ENCODE assay signal across 1 cellular context in the genomic region with DNA sequence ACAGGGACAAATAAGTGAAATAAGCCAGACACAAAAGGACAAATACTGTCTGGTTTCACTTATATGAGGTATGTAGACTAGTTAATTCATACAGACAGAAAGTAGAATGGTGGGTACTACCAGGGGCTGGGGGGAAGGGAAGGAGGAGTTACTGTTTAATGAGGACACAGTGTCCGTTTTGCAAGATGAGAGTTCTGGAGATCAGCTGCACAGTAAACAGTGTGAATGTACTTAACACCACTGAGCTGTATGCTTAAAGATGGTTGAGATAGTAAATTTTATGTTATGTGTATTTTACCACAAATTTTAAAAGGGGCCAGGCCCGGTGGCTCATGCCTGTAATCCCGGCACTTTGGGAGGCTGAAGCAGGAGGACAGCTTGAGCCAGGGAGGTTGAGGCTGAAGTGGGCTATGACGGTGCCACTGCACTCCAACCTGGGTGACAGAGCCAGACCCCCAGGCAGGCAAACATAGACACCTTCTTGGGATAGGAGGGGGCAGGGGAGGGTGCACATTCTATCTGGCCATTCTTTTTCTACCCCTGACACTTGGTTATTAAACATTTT.
TF ChIP-seq lines count a peak whose summit lies in the region.

No MANE protein-coding gene starts in this region.

TF ChIP-seq in HepG2, 621 proteins besides CTCF, POLR2A, EP300 and RAD21 (continued from another document):
- TF ChIP-seq, protein P1, sequence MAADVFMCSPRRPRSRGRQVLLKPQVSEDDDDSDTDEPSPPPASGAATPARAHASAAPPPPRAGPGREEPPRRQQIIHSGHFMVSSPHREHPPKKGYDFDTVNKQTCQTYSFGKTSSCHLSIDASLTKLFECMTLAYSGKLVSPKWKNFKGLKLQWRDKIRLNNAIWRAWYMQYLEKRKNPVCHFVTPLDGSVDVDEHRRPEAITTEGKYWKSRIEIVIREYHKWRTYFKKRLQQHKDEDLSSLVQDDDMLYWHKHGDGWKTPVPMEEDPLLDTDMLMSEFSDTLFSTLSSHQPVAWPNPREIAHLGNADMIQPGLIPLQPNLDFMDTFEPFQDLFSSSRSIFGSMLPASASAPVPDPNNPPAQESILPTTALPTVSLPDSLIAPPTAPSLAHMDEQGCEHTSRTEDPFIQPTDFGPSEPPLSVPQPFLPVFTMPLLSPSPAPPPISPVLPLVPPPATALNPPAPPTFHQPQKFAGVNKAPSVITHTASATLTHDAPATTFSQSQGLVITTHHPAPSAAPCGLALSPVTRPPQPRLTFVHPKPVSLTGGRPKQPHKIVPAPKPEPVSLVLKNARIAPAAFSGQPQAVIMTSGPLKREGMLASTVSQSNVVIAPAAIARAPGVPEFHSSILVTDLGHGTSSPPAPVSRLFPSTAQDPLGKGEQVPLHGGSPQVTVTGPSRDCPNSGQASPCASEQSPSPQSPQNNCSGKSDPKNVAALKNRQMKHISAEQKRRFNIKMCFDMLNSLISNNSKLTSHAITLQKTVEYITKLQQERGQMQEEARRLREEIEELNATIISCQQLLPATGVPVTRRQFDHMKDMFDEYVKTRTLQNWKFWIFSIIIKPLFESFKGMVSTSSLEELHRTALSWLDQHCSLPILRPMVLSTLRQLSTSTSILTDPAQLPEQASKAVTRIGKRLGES (CRISPR knock-in tag; IDR thresholded peaks at IDR 0.05; ENCODE audit: borderline replicate concordance), result no peak
- TF ChIP-seq HHEX (CRISPR knock-in tag; IDR thresholded peaks at IDR 0.05), result peak; percentile 91
- TF ChIP-seq, protein P2, sequence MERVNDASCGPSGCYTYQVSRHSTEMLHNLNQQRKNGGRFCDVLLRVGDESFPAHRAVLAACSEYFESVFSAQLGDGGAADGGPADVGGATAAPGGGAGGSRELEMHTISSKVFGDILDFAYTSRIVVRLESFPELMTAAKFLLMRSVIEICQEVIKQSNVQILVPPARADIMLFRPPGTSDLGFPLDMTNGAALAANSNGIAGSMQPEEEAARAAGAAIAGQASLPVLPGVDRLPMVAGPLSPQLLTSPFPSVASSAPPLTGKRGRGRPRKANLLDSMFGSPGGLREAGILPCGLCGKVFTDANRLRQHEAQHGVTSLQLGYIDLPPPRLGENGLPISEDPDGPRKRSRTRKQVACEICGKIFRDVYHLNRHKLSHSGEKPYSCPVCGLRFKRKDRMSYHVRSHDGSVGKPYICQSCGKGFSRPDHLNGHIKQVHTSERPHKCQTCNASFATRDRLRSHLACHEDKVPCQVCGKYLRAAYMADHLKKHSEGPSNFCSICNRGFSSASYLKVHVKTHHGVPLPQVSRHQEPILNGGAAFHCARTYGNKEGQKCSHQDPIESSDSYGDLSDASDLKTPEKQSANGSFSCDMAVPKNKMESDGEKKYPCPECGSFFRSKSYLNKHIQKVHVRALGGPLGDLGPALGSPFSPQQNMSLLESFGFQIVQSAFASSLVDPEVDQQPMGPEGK (CRISPR knock-in tag; IDR thresholded peaks at IDR 0.05), result peak; percentile 26; the same call in 1 of the 2 replicates
- TF ChIP-seq, protein P3, sequence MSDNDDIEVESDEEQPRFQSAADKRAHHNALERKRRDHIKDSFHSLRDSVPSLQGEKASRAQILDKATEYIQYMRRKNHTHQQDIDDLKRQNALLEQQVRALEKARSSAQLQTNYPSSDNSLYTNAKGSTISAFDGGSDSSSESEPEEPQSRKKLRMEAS (IDR thresholded peaks at IDR 0.05), result 0 out of 2 replicates have a peak, but pooled peaks have one; percentile 14
